In the genomic region with DNA sequence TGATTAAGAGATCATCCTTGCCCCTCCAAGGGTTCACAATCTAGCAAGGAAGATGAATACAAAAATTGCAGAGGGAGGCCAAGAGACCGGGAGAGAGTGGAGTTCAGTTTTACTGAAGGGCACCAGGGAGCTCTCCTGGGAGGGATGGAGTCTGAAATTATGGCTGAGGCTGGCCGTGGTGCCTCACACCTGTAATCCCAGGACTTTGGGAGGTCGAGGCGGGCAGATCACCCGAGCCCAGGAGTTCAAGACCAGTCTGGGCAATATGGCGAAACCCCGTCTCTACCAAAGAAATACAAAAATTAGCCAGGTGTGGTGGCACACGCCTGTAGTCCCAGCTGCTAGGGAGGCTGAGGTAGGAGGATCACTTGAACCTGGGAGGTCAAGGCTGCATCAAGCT, we compare ENCODE assay signal across 17 cellular contexts. TPM values are rescaled to one million over a fixed set of nuclear protein-coding genes. Genes with fewer than 3 reads are reported as not detected.
DNase-seq lines count a peak whose midpoint lies in the region; ATAC-seq and TF ChIP-seq lines count a peak whose summit lies in the region.
"Had no signal": no experiment of that assay in that cellular context is flagged by ENCODE, and none has a peak within 500 bp of the region (broad histone marks: within the 10 kb centered on the region; RNA-seq: fewer than 3 reads in every experiment).

No MANE protein-coding gene starts in this region.

- no peak for TF ChIP-seq EP300 in esophagus muscularis mucosa (IDR thresholded peaks at IDR 0.05)

- peaks cover 0 to 4% (median 0%) of the 10 kb centered on the region in 4 donors for H3K4me1 ChIP-seq in esophagus muscularis mucosa

- DNase-seq in T-helper 1 cell (no peak), esophagus muscularis mucosa (ENCODE audit: extremely low spot score) (peak; percentile 4), NCI-H146 (lab: John Stamatoyannopoulos, UW) (no peak)
- no peak for DNase-seq in activated naive CD8-positive, alpha-beta T cell treated with anti-CD3 and anti-CD28 coated beads, Interleukin-2, amount 10 ng/mL, durations not matched to agents 7 days and 5 days
- no peak for DNase-seq in activated naive CD8-positive, alpha-beta T cell treated with anti-CD3 and anti-CD28 coated beads for 36 hours
- no peak for DNase-seq in stimulated activated effector memory CD8-positive, alpha-beta T cell treated with anti-CD3 and anti-CD28 coated beads, Interleukin-12 subunit alpha, Interleukin-12 subunit beta, amount 100 ng/mL, for 72 hours (ENCODE audit: low spot score in 2 of 2)
- DNase-seq: BE2C, DMS 273 treated with DMSO at 0.1 percent for 48 hours, KG1, NCI-H1417 treated with DMSO at 0.1 percent for 48 hours, NCI-H2029 treated with DMSO at 0.1 percent for 48 hours, NCI-H774 had no signal

- POLR2A ChIA-PET in activated naive CD8-positive, alpha-beta T cell treated with anti-CD3 and anti-CD28 coated beads, Interleukin-2, amount 10 ng/mL, durations not matched to agents 7 days and 5 days (lab: Charles Lee), result interaction anchor here (1.2 kb wide), 1 partner anchor 55 kb away, joined by 9 read pairs; no protein-coding TSS in a partner anchor

- peak overlapping the region; percentile 84 for H3K27ac Mint-ChIP-seq in T-helper 1 cell treated with Interleukin-12 subunit alpha and Interleukin-12 subunit beta and Interleukin-4 antibody, amounts not matched to agents 30 μg/mL and 1 μg/mL, for 36 hours
- H3K27ac Mint-ChIP-seq in activated naive CD8-positive, alpha-beta T cell treated with anti-CD3 and anti-CD28 coated beads, Interleukin-2, amount 10 ng/mL, durations not matched to agents 7 days and 5 days, result peak overlapping the region; percentile 23
- no peak overlapping the region for H3K27ac Mint-ChIP-seq in activated naive CD8-positive, alpha-beta T cell treated with anti-CD3 and anti-CD28 coated beads for 36 hours
- peak overlapping the region; percentile 7 for H3K27ac Mint-ChIP-seq in stimulated activated effector memory CD8-positive, alpha-beta T cell treated with anti-CD3 and anti-CD28 coated beads, Interleukin-12 subunit alpha, Interleukin-12 subunit beta, amount 100 ng/mL, for 72 hours

- H3K36me3 Mint-ChIP-seq in T-helper 1 cell treated with Interleukin-12 subunit alpha and Interleukin-12 subunit beta and Interleukin-4 antibody, amounts not matched to agents 30 μg/mL and 1 μg/mL, for 36 hours (ENCODE audit: low read depth), result peaks cover 5% of the 10 kb centered on the region
- peaks cover 2% of the 10 kb centered on the region for H3K36me3 Mint-ChIP-seq in activated naive CD8-positive, alpha-beta T cell treated with anti-CD3 and anti-CD28 coated beads, Interleukin-2, amount 10 ng/mL, durations not matched to agents 7 days and 5 days
- no peaks in the 10 kb centered on the region for H3K36me3 Mint-ChIP-seq in activated naive CD8-positive, alpha-beta T cell treated with anti-CD3 and anti-CD28 coated beads for 36 hours
- H3K36me3 Mint-ChIP-seq in stimulated activated effector memory CD8-positive, alpha-beta T cell treated with anti-CD3 and anti-CD28 coated beads, Interleukin-12 subunit alpha, Interleukin-12 subunit beta, amount 100 ng/mL, for 72 hours, result peaks cover 15% of the 10 kb centered on the region

- intact Hi-C loops in esophagus muscularis mucosa (cut with DNase I), result no loop called here

- H3K4me3 Mint-ChIP-seq in T-helper 1 cell treated with Interleukin-12 subunit alpha and Interleukin-12 subunit beta and Interleukin-4 antibody, amounts not matched to agents 30 μg/mL and 1 μg/mL, for 36 hours, result peak overlapping the region; percentile 54
- no peak overlapping the region for H3K4me3 Mint-ChIP-seq in activated naive CD8-positive, alpha-beta T cell treated with anti-CD3 and anti-CD28 coated beads, Interleukin-2, amount 10 ng/mL, durations not matched to agents 7 days and 5 days
- no peak overlapping the region for H3K4me3 Mint-ChIP-seq in activated naive CD8-positive, alpha-beta T cell treated with anti-CD3 and anti-CD28 coated beads for 36 hours
- peak overlapping the region; percentile 55 for H3K4me3 Mint-ChIP-seq in stimulated activated effector memory CD8-positive, alpha-beta T cell treated with anti-CD3 and anti-CD28 coated beads, Interleukin-12 subunit alpha, Interleukin-12 subunit beta, amount 100 ng/mL, for 72 hours

- no peak for TF ChIP-seq POLR2A in esophagus muscularis mucosa (IDR thresholded peaks at IDR 0.05; ENCODE audit: low read depth)

- H3K36me3 ChIP-seq in esophagus muscularis mucosa, result no peaks in the 10 kb centered on the region
- H3K36me3 ChIP-seq: BE2C had no signal

- H3K27me3 ChIP-seq in esophagus muscularis mucosa, result peaks cover 0 to 16% (median 0%) of the 10 kb centered on the region in 4 donors
- H3K27me3 ChIP-seq: BE2C had no signal

- no peak overlapping the region for H3K4me3 ChIP-seq in esophagus muscularis mucosa

- peaks cover 47% of the 10 kb centered on the region for H3K4me1 Mint-ChIP-seq in T-helper 1 cell treated with Interleukin-12 subunit alpha and Interleukin-12 subunit beta and Interleukin-4 antibody, amounts not matched to agents 30 μg/mL and 1 μg/mL, for 36 hours (ENCODE audit: low read depth)
- H3K4me1 Mint-ChIP-seq in activated naive CD8-positive, alpha-beta T cell treated with anti-CD3 and anti-CD28 coated beads, Interleukin-2, amount 10 ng/mL, durations not matched to agents 7 days and 5 days, result peaks cover 32% of the 10 kb centered on the region
- peaks cover 21% of the 10 kb centered on the region for H3K4me1 Mint-ChIP-seq in activated naive CD8-positive, alpha-beta T cell treated with anti-CD3 and anti-CD28 coated beads for 36 hours
- H3K4me1 Mint-ChIP-seq in stimulated activated effector memory CD8-positive, alpha-beta T cell treated with anti-CD3 and anti-CD28 coated beads, Interleukin-12 subunit alpha, Interleukin-12 subunit beta, amount 100 ng/mL, for 72 hours, result peaks cover 41% of the 10 kb centered on the region

- H3K27me3 Mint-ChIP-seq in T-helper 1 cell treated with Interleukin-12 subunit alpha and Interleukin-12 subunit beta and Interleukin-4 antibody, amounts not matched to agents 30 μg/mL and 1 μg/mL, for 36 hours (ENCODE audit: low read depth), result peaks cover 62% of the 10 kb centered on the region
- peaks cover 81% of the 10 kb centered on the region for H3K27me3 Mint-ChIP-seq in activated naive CD8-positive, alpha-beta T cell treated with anti-CD3 and anti-CD28 coated beads, Interleukin-2, amount 10 ng/mL, durations not matched to agents 7 days and 5 days
- peaks cover 96% of the 10 kb centered on the region for H3K27me3 Mint-ChIP-seq in activated naive CD8-positive, alpha-beta T cell treated with anti-CD3 and anti-CD28 coated beads for 36 hours

- H3K9me3 Mint-ChIP-seq in T-helper 1 cell treated with Interleukin-12 subunit alpha and Interleukin-12 subunit beta and Interleukin-4 antibody, amounts not matched to agents 30 μg/mL and 1 μg/mL, for 36 hours, result no peaks in the 10 kb centered on the region
- no peaks in the 10 kb centered on the region for H3K9me3 Mint-ChIP-seq in activated naive CD8-positive, alpha-beta T cell treated with anti-CD3 and anti-CD28 coated beads, Interleukin-2, amount 10 ng/mL, durations not matched to agents 7 days and 5 days
- no peaks in the 10 kb centered on the region for H3K9me3 Mint-ChIP-seq in activated naive CD8-positive, alpha-beta T cell treated with anti-CD3 and anti-CD28 coated beads for 36 hours
- no peaks in the 10 kb centered on the region for H3K9me3 Mint-ChIP-seq in stimulated activated effector memory CD8-positive, alpha-beta T cell treated with anti-CD3 and anti-CD28 coated beads, Interleukin-12 subunit alpha, Interleukin-12 subunit beta, amount 100 ng/mL, for 72 hours

- WGBS in esophagus muscularis mucosa, result 87% methylated on average over 8 of the region's 8 CpGs

- no peak for TF ChIP-seq CTCF in esophagus muscularis mucosa (IDR thresholded peaks at IDR 0.05)

- H3K27ac ChIP-seq in esophagus muscularis mucosa (replicated peaks in 1 of 4), result no peak overlapping the region
- H3K27ac ChIP-seq: 22Rv1, RWPE1 had no signal

- no peak for ATAC-seq in activated naive CD8-positive, alpha-beta T cell treated with anti-CD3 and anti-CD28 coated beads, Interleukin-2, amount 10 ng/mL, durations not matched to agents 7 days and 5 days (ENCODE audit: low read depth)
- ATAC-seq in stimulated activated effector memory CD8-positive, alpha-beta T cell treated with anti-CD3 and anti-CD28 coated beads, Interleukin-12 subunit alpha, Interleukin-12 subunit beta, amount 100 ng/mL, for 72 hours, result no peak
- ATAC-seq in HG03097 (IDR thresholded peaks at IDR 0.05; ENCODE audit: low FRiP score, unreplicated experiment), result no peak
- ATAC-seq: HepG2 had no signal

- no peaks in the 10 kb centered on the region for H3K9me3 ChIP-seq in esophagus muscularis mucosa
- H3K9me3 ChIP-seq: BE2C had no signal

RNA-seq across cellular contexts. Expression of gene MXI1, which starts 51.4 kb away (rescaled TPM):
- total RNA-seq in activated naive CD8-positive, alpha-beta T cell treated with anti-CD3 and anti-CD28 coated beads, Interleukin-2, amount 10 ng/mL, durations not matched to agents 7 days and 5 days, result 10 to 100 TPM; 29.8 to 33.2 TPM
- 10 to 100 TPM; 24.4 to 26.7 TPM for total RNA-seq in activated naive CD8-positive, alpha-beta T cell treated with anti-CD3 and anti-CD28 coated beads for 36 hours
- 100 to 1,000 TPM; 198 to 292 (median 226) TPM for total RNA-seq in esophagus muscularis mucosa

Comparison
In these comparisons a context has a peak if more than half of its experiments do, and no peak if none do; other contexts are left out.
1. H3K4me3 Mint-ChIP-seq: peak in T-helper 1 cell treated with Interleukin-12 subunit alpha and Interleukin-12 subunit beta and Interleukin-4 antibody, amounts not matched to agents 30 μg/mL and 1 μg/mL, for 36 hours (single experiment) and stimulated activated effector memory CD8-positive, alpha-beta T cell treated with anti-CD3 and anti-CD28 coated beads, Interleukin-12 subunit alpha, Interleukin-12 subunit beta, amount 100 ng/mL, for 72 hours (single experiment); none in activated naive CD8-positive, alpha-beta T cell treated with anti-CD3 and anti-CD28 coated beads, Interleukin-2, amount 10 ng/mL, durations not matched to agents 7 days and 5 days (single experiment) and activated naive CD8-positive, alpha-beta T cell treated with anti-CD3 and anti-CD28 coated beads for 36 hours (single experiment).
2. RNA of gene MXI1, which starts 51.4 kb away (total RNA-seq): 198 to 292 TPM in esophagus muscularis mucosa; 29.8 to 33.2 TPM in activated naive CD8-positive, alpha-beta T cell treated with anti-CD3 and anti-CD28 coated beads, Interleukin-2, amount 10 ng/mL, durations not matched to agents 7 days and 5 days and 24.4 to 26.7 TPM in activated naive CD8-positive, alpha-beta T cell treated with anti-CD3 and anti-CD28 coated beads for 36 hours; every median in the first group is over 4 times any median in the second.